ENCODE assay signal across 11 cellular contexts in genomic region chr6:138402833-138403187, GRCh38. TPM values are rescaled to one million over a fixed set of nuclear protein-coding genes. Genes with fewer than 3 reads are reported as not detected.
A peak's percentile ranks its signal among the peaks of the same experiment; 100 is the strongest.
DNase-seq lines count a peak whose midpoint lies in the region; FAIRE-seq and TF ChIP-seq lines count a peak whose summit lies in the region.
"Had no signal": no experiment of that assay in that cellular context is flagged by ENCODE, and none has a peak within 500 bp of the region (broad histone marks: within the 10 kb centered on the region; RNA-seq: fewer than 3 reads in every experiment).

No MANE protein-coding gene starts in this region.

- TF ChIP-seq POLR2A in adrenal gland (IDR thresholded peaks at IDR 0.05), result no peak

- peaks cover 20% of the 10 kb centered on the region for H3K4me1 ChIP-seq in Karpas-422 (ENCODE audit: low read length)
- peaks cover 4% of the 10 kb centered on the region for H3K4me1 ChIP-seq in colonic mucosa
- H3K4me1 ChIP-seq in osteoblast (ENCODE audit: insufficient read depth, low read length), result peaks cover 8% of the 10 kb centered on the region
- H3K4me1 ChIP-seq in adrenal gland (replicated peaks in 1 of 2), result peaks cover 0 to 10% of the 10 kb centered on the region in 2 donors

- H3K79me2 ChIP-seq in Karpas-422 (ENCODE audit: low read length) (peaks cover 10% of the 10 kb centered on the region; the same call in 1 of the 2 replicates), osteoblast (ENCODE audit: insufficient read depth, low read length) (no peaks in the 10 kb centered on the region)

- H3K9me2 ChIP-seq in Karpas-422 (replicated peaks; ENCODE audit: insufficient read depth, low read length), result no peaks in the 10 kb centered on the region

- H3K9me3 ChIP-seq in Karpas-422 (ENCODE audit: low read length) (no peaks in the 10 kb centered on the region), colonic mucosa (no peaks in the 10 kb centered on the region), osteoblast (ENCODE audit: low read depth, low read length) (no peaks in the 10 kb centered on the region), adrenal gland (replicated peaks in 1 of 3) (no peaks in the 10 kb centered on the region)

- H3K27ac ChIP-seq in C4-2B (peak overlapping the region; percentile 91), Karpas-422 (ENCODE audit: low read length) (no peak overlapping the region), colonic mucosa (no peak overlapping the region), osteoblast (ENCODE audit: low read depth, low read length) (no peak overlapping the region), adrenal gland (no peak overlapping the region)

- H3K9ac ChIP-seq in Karpas-422 (ENCODE audit: low read length) (no peak overlapping the region), colonic mucosa (ENCODE audit: low read depth in 2 of 2, low read length in 2 of 2) (no peak overlapping the region)

- intact Hi-C loops in colonic mucosa (cut with DNase I), result no loop called here
- intact Hi-C loops in adrenal gland (cut with DNase I), result loop anchor here in 1 of 2 donors (10.0 kb wide), 1 partner anchor 288 kb away; no protein-coding TSS in a partner anchor

- DNase-seq in Karpas-422 (no peak), colonic mucosa (no peak), osteoblast (ENCODE audit: insufficient read length, low spot score, missing footprints) (no peak), NCI-H510A (lab: John Stamatoyannopoulos, UW) (no peak), adrenal gland (no peak), urothelium cell line (ENCODE audit: low spot score) (no peak)
- DNase-seq in activated CD4-positive, alpha-beta T cell treated with anti-CD3 and anti-CD28 coated beads for 48 hours, result no peak

- H2AFZ ChIP-seq in Karpas-422 (ENCODE audit: low read length) (no peak overlapping the region), osteoblast (ENCODE audit: low read length) (peak overlapping the region; percentile 88)

- H3K4me3 ChIP-seq in Karpas-422 (ENCODE audit: low read length) (peak overlapping the region; percentile 83; the same call in 1 of the 2 replicates), colonic mucosa (peak overlapping the region; percentile 70), osteoblast (ENCODE audit: insufficient read depth, low read length) (peak overlapping the region; percentile 91), adrenal gland (peak overlapping the region in 1 of 4 donors; percentile 80)

- H4K20me1 ChIP-seq in Karpas-422 (ENCODE audit: insufficient read depth, low read depth, low read length) (no peaks in the 10 kb centered on the region), osteoblast (ENCODE audit: insufficient read depth, low read length) (peaks cover 2% of the 10 kb centered on the region)

- TF ChIP-seq CTCF in C4-2B (conservative IDR thresholded peaks at IDR 0.05) (no peak), colonic mucosa (IDR thresholded peaks at IDR 0.05) (no peak), osteoblast (IDR thresholded peaks at IDR 0.05; ENCODE audit: extremely low read depth, low read depth, low read length) (no peak), adrenal gland (IDR thresholded peaks at IDR 0.05) (no peak)

- peaks cover 18% of the 10 kb centered on the region; the same call in 1 of the 2 replicates for H3K36me3 ChIP-seq in Karpas-422 (ENCODE audit: insufficient read depth, low read length)
- H3K36me3 ChIP-seq in colonic mucosa, result no peaks in the 10 kb centered on the region
- H3K36me3 ChIP-seq in osteoblast (ENCODE audit: insufficient read depth, low read length), result peaks cover 18% of the 10 kb centered on the region
- peaks cover 0 to 21% of the 10 kb centered on the region in 2 donors for H3K36me3 ChIP-seq in adrenal gland (replicated peaks in 1 of 2)

- 83 to 91% (median 89%) methylated on average over 8 of the region's 8 CpGs for WGBS in adrenal gland, 4 donors

- no peak for FAIRE-seq in urothelium cell line (lab: Jason Lieb, UNC)

- H3K4me2 ChIP-seq in Karpas-422 (ENCODE audit: low read depth, low read length, poor library complexity, severe bottlenecking) (peak overlapping the region; percentile 95), osteoblast (ENCODE audit: insufficient read depth, low read length) (peak overlapping the region; percentile 84)

- H3K27me3 ChIP-seq in Karpas-422 (ENCODE audit: low read length), result no peaks in the 10 kb centered on the region
- H3K27me3 ChIP-seq in colonic mucosa, result no peaks in the 10 kb centered on the region
- H3K27me3 ChIP-seq in osteoblast (ENCODE audit: insufficient read depth, low read length), result no peaks in the 10 kb centered on the region
- no peaks in the 10 kb centered on the region for H3K27me3 ChIP-seq in adrenal gland

RNA-seq across cellular contexts. Expression of gene HEBP2, which starts 1.2 kb away (rescaled TPM):
- total RNA-seq in Karpas-422 (2014; rRNA removed; shearing (Covaris generic); ENCODE audit: low replicate concordance), result 41.9 and 49.9 TPM in 2 replicates
- total RNA-seq in colonic mucosa, result 10 to 100 TPM; 82.3 to 93.6 TPM
- 35.1 and 35.8 TPM in 2 replicates for total RNA-seq in osteoblast
- 10 to 100 TPM; 36.4 to 76.9 (median 50.2) TPM for total RNA-seq in adrenal gland
- 10 to 100 TPM; 33.9 to 55.9 (median 49.6) TPM for polyA plus RNA-seq in adrenal gland

RNA-seq across cellular contexts. Expression of gene SMIM28, which starts 25.1 kb away (rescaled TPM):
- not detected in 2 replicates for total RNA-seq in Karpas-422 (2014; rRNA removed; shearing (Covaris generic); ENCODE audit: low replicate concordance)
- total RNA-seq in colonic mucosa (under 1 TPM in 1 of 2 donors, not detected in 1; 0.29 TPM), osteoblast (not detected in 2 replicates), adrenal gland (not detected)
- polyA plus RNA-seq in adrenal gland, result not detected
- total RNA-seq: HT-29, pulmonary artery endothelial cell had no signal
- polyA plus RNA-seq: esophagus had no signal
